In the genomic region with DNA sequence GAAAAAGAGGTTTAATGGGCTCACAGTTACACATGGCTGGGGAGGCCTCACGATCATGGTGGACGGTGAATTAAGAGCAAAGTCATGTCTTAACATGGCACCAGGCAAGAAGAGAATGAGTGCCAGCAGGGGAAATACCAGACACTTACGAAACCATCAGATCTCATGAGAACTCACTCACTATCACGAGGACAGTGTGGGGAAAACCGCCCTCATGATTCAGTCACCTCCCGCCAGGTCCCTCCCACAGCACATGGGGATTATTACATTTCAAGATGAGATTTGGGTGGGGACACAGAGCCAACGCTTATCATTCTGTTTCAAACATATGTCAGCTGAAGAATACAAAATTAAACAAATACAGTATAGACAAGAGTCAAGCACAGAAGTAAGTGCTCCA, we compare ENCODE assay signal across 19 cellular contexts.
"Had no signal": no experiment of that assay in that cellular context is flagged by ENCODE, and none has a peak within 500 bp of the region (broad histone marks: within the 10 kb centered on the region; RNA-seq: fewer than 3 reads in every experiment).

No MANE protein-coding gene starts in this region.

- H3K27ac ChIP-seq: adrenal gland, colonic mucosa, epithelial cell of prostate, heart right ventricle, pancreas, psoas muscle, right atrium auricular region, thyroid gland, VCaP had no signal

- FAIRE-seq: keratinocyte, pancreas, urothelium cell line had no signal

- H3K27me3 ChIP-seq: adrenal gland, colonic mucosa, heart right ventricle, pancreas, right atrium auricular region, thyroid gland had no signal

- DNase-seq: activated CD4-positive, alpha-beta T cell treated with anti-CD3 and anti-CD28 coated beads, Interleukin-2, amount 50 U/mL, for 1 hour; activated CD4-positive, CD25-positive, alpha-beta regulatory T cell treated with anti-CD3 and anti-CD28 coated beads, Interleukin-2, amount 50 U/mL, for 72 hours; activated CD8-positive, alpha-beta memory T cell treated with anti-CD3 and anti-CD28 coated beads, Interleukin-2, amount 50 U/mL, for 48 hours; activated naive CD4-positive, alpha-beta T cell; activated T-cell treated with anti-CD3 and anti-CD28 coated beads, Interleukin-2, amount 50 U/mL, for 4 hours; adrenal gland; colonic mucosa; heart right ventricle; left colon; mesenchymal stem cell; pancreas; psoas muscle; substantia nigra; thyroid gland had no signal

- H3K9me3 ChIP-seq: adrenal gland, colonic mucosa, pancreas, psoas muscle, right atrium auricular region, thyroid gland had no signal

- H3K4me1 ChIP-seq: adrenal gland, colonic mucosa, heart right ventricle, pancreas, psoas muscle, right atrium auricular region, thyroid gland had no signal

- H3K4me3 ChIP-seq: adrenal gland, colonic mucosa, heart right ventricle, pancreas, psoas muscle, right atrium auricular region, thyroid gland had no signal

- ATAC-seq: activated T-cell treated with anti-CD3 and anti-CD28 coated beads, Interleukin-2, amount 50 U/mL, for 4 hours; heart right ventricle; left colon; pancreas; psoas muscle had no signal

- H3K36me3 ChIP-seq: adrenal gland, colonic mucosa, heart right ventricle, pancreas, right atrium auricular region, thyroid gland had no signal
